Comparison of ENCODE assay signal across 26 cellular contexts in genomic region chr3:160106905-160107861, GRCh38.
DNase-seq lines count a peak whose midpoint lies in the region; ATAC-seq, FAIRE-seq and TF ChIP-seq lines count a peak whose summit lies in the region.
"Had no signal": no experiment of that assay in that cellular context is flagged by ENCODE, and none has a peak within 500 bp of the region (broad histone marks: within the 10 kb centered on the region; RNA-seq: fewer than 3 reads in every experiment).

No MANE protein-coding gene starts in this region.

- no peaks in the 10 kb centered on the region for H3K27me3 Mint-ChIP-seq in Calu3 (ENCODE audit: unreplicated experiment)
- H3K27me3 Mint-ChIP-seq: stimulated activated naive B cell treated with anti-CD40 and anti-IgM and Interleukin-4, amounts not matched to agents 10 μg/mL and 1 μg/mL and 100 μg/mL, for 72 hours had no signal

- no TSS peak for BruUV-seq in Calu3 (replicated peaks; lab: Mats Ljungman, UMichigan)

- H3K9me3 Mint-ChIP-seq in Calu3 (ENCODE audit: low read depth, unreplicated experiment) = no peaks in the 10 kb centered on the region
- H3K9me3 Mint-ChIP-seq: activated naive CD4-positive, alpha-beta T cell treated with anti-CD3 and anti-CD28 coated beads, Interleukin-2, amount 10 ng/mL, durations not matched to agents 7 days and 5 days; CD8-positive, alpha-beta T cell; stimulated activated naive B cell treated with anti-CD40 and anti-IgM and Interleukin-4, amounts not matched to agents 10 μg/mL and 1 μg/mL and 100 μg/mL, for 72 hours had no signal

- H3K4me3 ChIP-seq in NB4 (ENCODE audit: low read depth, low read length) = no peak overlapping the region
- no peak overlapping the region for H3K4me3 ChIP-seq in pancreas
- H3K4me3 ChIP-seq: cardiac muscle cell, testis had no signal

- no peaks in the 10 kb centered on the region for H3K27me3 ChIP-seq in pancreas
- H3K27me3 ChIP-seq: cardiac muscle cell, testis had no signal

- no peak overlapping the region for H3K4me3 Mint-ChIP-seq in Calu3 (ENCODE audit: low read depth, unreplicated experiment)
- H3K4me3 Mint-ChIP-seq: activated naive CD4-positive, alpha-beta T cell treated with anti-CD3 and anti-CD28 coated beads, Interleukin-2, amount 10 ng/mL, durations not matched to agents 7 days and 5 days; CD8-positive, alpha-beta T cell; nephron progenitor cell; stimulated activated naive B cell treated with anti-CD40 and anti-IgM and Interleukin-4, amounts not matched to agents 10 μg/mL and 1 μg/mL and 100 μg/mL, for 72 hours had no signal

- intact Hi-C loops in Calu3 (cut with micrococcal nuclease; ENCODE audit: unreplicated experiment) (loop anchor here (10.0 kb wide), 1 partner anchor 222 kb away; no protein-coding TSS in a partner anchor), pancreas (cut with DNase I) (no loop called here)

- ATAC-seq in esophagus mucosa = peak; percentile 43
- peak; percentile 82 to 91 (median 88) for ATAC-seq in pancreas
- no peak for ATAC-seq in GM19395 (IDR thresholded peaks at IDR 0.05; ENCODE audit: unreplicated experiment)
- ATAC-seq: CD8-positive, alpha-beta T cell had no signal

- peak; percentile 64 for DNase-seq in Calu3
- peak; percentile 66 for DNase-seq in NB4 (ENCODE audit: low read depth)
- peak in 4 of 6 donors; percentile 22 to 32 (median 26) for DNase-seq in pancreas
- no peak for DNase-seq in activated CD4-positive, alpha-beta T cell treated with anti-CD3 and anti-CD28 coated beads for 4 hours
- no peak for DNase-seq in putamen (ENCODE audit: low spot score)
- no peak for DNase-seq in NCI-H510A (lab: John Stamatoyannopoulos, UW)
- DNase-seq: activated CD8-positive, alpha-beta memory T cell treated with anti-CD3 and anti-CD28 coated beads for 24 hours; activated naive CD4-positive, alpha-beta T cell treated with anti-CD3 and anti-CD28 coated beads, Interleukin-2, amount 10 ng/mL, durations not matched to agents 7 days and 5 days; activated T-cell treated with anti-CD3 and anti-CD28 coated beads, Interleukin-2, amount 50 U/mL, for 48 hours; amygdala; CD8-positive, alpha-beta T cell; dermis blood vessel endothelial cell; head of caudate nucleus; NCI-H1105; NCI-H2029 treated with DMSO at 0.1 percent for 48 hours; NCI-H345; nephron progenitor cell; NK-92 treated with Interleukin-12 subunit alpha and Interleukin-12 subunit beta, amount 100 ng/mL, for 24 hours; posterior cingulate gyrus; stimulated activated CD4-positive, alpha-beta T cell treated with anti-CD3 and anti-CD28 coated beads, Interleukin-2, amount 100 ng/mL, for 24 hours; stimulated activated naive B cell treated with anti-CD40 and anti-IgM and Interleukin-4, amounts not matched to agents 10 μg/mL and 1 μg/mL and 100 μg/mL, for 72 hours; testis had no signal

- peaks cover 47% of the 10 kb centered on the region for H3K4me1 Mint-ChIP-seq in Calu3 (ENCODE audit: low read depth, unreplicated experiment)
- H3K4me1 Mint-ChIP-seq: activated naive CD4-positive, alpha-beta T cell treated with anti-CD3 and anti-CD28 coated beads, Interleukin-2, amount 10 ng/mL, durations not matched to agents 7 days and 5 days; stimulated activated naive B cell treated with anti-CD40 and anti-IgM and Interleukin-4, amounts not matched to agents 10 μg/mL and 1 μg/mL and 100 μg/mL, for 72 hours had no signal

- H3K36me3 ChIP-seq in pancreas = no peaks in the 10 kb centered on the region
- H3K36me3 ChIP-seq: cardiac muscle cell had no signal

- peaks cover 8% of the 10 kb centered on the region for H3K36me3 Mint-ChIP-seq in Calu3 (ENCODE audit: insufficient read depth, unreplicated experiment)
- H3K36me3 Mint-ChIP-seq: activated naive CD4-positive, alpha-beta T cell treated with anti-CD3 and anti-CD28 coated beads, Interleukin-2, amount 10 ng/mL, durations not matched to agents 7 days and 5 days; CD8-positive, alpha-beta T cell; stimulated activated naive B cell treated with anti-CD40 and anti-IgM and Interleukin-4, amounts not matched to agents 10 μg/mL and 1 μg/mL and 100 μg/mL, for 72 hours had no signal

- FAIRE-seq in pancreas (lab: Jason Lieb, UNC) = no peak
- FAIRE-seq: endothelial cell of umbilical vein had no signal

- CTCF ChIA-PET in Calu3 (lab: Charles Lee) = no interaction called here

- H3K9me3 ChIP-seq in pancreas = no peaks in the 10 kb centered on the region
- H3K9me3 ChIP-seq: testis had no signal

- TF ChIP-seq CTCF in Calu3 (IDR thresholded peaks at IDR 0.05; ENCODE audit: unreplicated experiment) (no peak), NB4 (IDR thresholded peaks at IDR 0.05; ENCODE audit: low read depth, low read length) (no peak), pancreas (IDR thresholded peaks at IDR 0.05) (no peak)

- no peak overlapping the region for H3K27ac Mint-ChIP-seq in Calu3 (ENCODE audit: unreplicated experiment)
- H3K27ac Mint-ChIP-seq: activated naive CD4-positive, alpha-beta T cell treated with anti-CD3 and anti-CD28 coated beads, Interleukin-2, amount 10 ng/mL, durations not matched to agents 7 days and 5 days; CD8-positive, alpha-beta T cell; stimulated activated naive B cell treated with anti-CD40 and anti-IgM and Interleukin-4, amounts not matched to agents 10 μg/mL and 1 μg/mL and 100 μg/mL, for 72 hours had no signal

- no peak overlapping the region for H3K27ac ChIP-seq in pancreas
- H3K27ac ChIP-seq: cardiac muscle cell, testis had no signal

- 43 to 47% methylated on average over 7 of the region's 7 CpGs for WGBS in pancreas, 2 donors

- no peak for TF ChIP-seq POLR2A in NB4 (IDR thresholded peaks at IDR 0.05; ENCODE audit: extremely low read depth, insufficient read length)

- H3K4me1 ChIP-seq in pancreas = peaks cover 0 to 14% (median 9%) of the 10 kb centered on the region in 3 donors
- H3K4me1 ChIP-seq: testis had no signal

Comparison
In these comparisons a context has a peak if more than half of its experiments do, and no peak if none do; other contexts are left out.
1. DNase-seq: peak in Calu3 (single experiment), NB4 (single experiment) and pancreas (4 of 6); none in activated CD4-positive, alpha-beta T cell treated with anti-CD3 and anti-CD28 coated beads for 4 hours (0 of 2), putamen (single experiment) and NCI-H510A (single experiment).